ENCODE assay signal across 18 cellular contexts in the genomic region with DNA sequence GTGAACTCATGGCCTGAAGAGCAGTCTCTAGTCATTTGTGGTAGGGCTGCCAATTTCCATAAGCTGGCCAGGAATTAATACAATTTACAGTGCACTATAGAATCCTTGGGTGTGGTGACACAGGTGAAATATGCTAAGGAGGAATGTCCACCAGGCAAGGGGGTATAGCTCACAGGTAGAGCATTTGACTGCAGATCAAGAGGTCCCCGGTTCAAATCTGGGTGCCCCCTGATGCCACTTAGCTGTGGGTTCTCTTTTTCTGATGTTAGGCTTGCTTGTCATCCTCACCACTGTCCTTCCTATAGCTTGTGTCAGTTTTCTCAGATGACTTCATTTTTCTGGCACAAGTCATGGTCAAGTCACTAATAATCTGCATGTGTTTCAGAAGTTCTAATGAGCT.
DNase-seq lines count a peak whose midpoint lies in the region; ATAC-seq, FAIRE-seq and TF ChIP-seq lines count a peak whose summit lies in the region.
"Had no signal": no experiment of that assay in that cellular context is flagged by ENCODE, and none has a peak within 500 bp of the region (broad histone marks: within the 10 kb centered on the region; RNA-seq: fewer than 3 reads in every experiment).

No MANE protein-coding gene starts in this region.

- H3K4me1 ChIP-seq in HepG2 (ENCODE audit: insufficient read depth, low read length) (no peaks in the 10 kb centered on the region), right lobe of liver (no peaks in the 10 kb centered on the region), K562 (replicated peaks in 1 of 2; ENCODE audit: control insufficient read depth in 2 of 2, insufficient read depth in 2 of 2, low read length in 2 of 2) (no peaks in the 10 kb centered on the region)
- H3K4me1 ChIP-seq: Caco-2 had no signal

- CTCF ChIA-PET in HepG2 (lab: Yijun Ruan, JAX; ENCODE audit: low intra/inter-chr PET ratio, low total read pairs): interaction anchor here (4.1 kb wide), 1 partner anchor 77 kb away, joined by 43 read pairs; no protein-coding TSS in a partner anchor
- CTCF ChIA-PET in K562 (lab: Yijun Ruan, JAX; ENCODE audit: low intra/inter-chr PET ratio): interaction anchor here (1.1 kb wide), 1 partner anchor 78 kb away, joined by 4 read pairs; no protein-coding TSS in a partner anchor

- ATAC-seq in HepG2 (no peak), right lobe of liver (no peak), K562 (no peak), GM21515 (IDR thresholded peaks at IDR 0.05; ENCODE audit: unreplicated experiment) (no peak), HG02571 (IDR thresholded peaks at IDR 0.05; ENCODE audit: unreplicated experiment) (no peak)
- ATAC-seq: GM23338 had no signal

- WGBS in HepG2 (ENCODE audit: low lambda C conversion rate): no CpG with 5 or more reads among the region's 1 CpG
- no CpG with 5 or more reads among the region's 1 CpG for WGBS in right lobe of liver (ENCODE audit: insufficient coverage, low coverage, low lambda C conversion rate, missing lambda C conversion rate)
- 0% methylated on average over 1 of the region's 1 CpG for WGBS in K562 (ENCODE audit: insufficient coverage, low coverage, missing lambda C conversion rate)

- H3K27me3 ChIP-seq in HepG2 (ENCODE audit: control insufficient read depth in 1 of 2, insufficient read depth in 2 of 2, low read length in 2 of 2) (no peaks in the 10 kb centered on the region), right lobe of liver (no peaks in the 10 kb centered on the region), K562 (ENCODE audit: control insufficient read depth in 2 of 2, insufficient read depth in 2 of 2, low read length in 2 of 2) (peaks cover 0 to 10% of the 10 kb centered on the region in 2 experiments; a peak in 2 of 5 replicates)

- TF ChIP-seq RAD21 in HepG2 (CRISPR knock-in tag; IDR thresholded peaks at IDR 0.05) (no peak), K562 (CRISPR knock-in tag; conservative IDR thresholded peaks at IDR 0.05 in 1 of 2, IDR thresholded peaks at IDR 0.05 in 1 of 2) (no peak)

- H3K36me3 ChIP-seq in HepG2 (replicated peaks in 1 of 2; ENCODE audit: control insufficient read depth in 1 of 2, insufficient read depth in 2 of 2, low read length in 2 of 2): no peaks in the 10 kb centered on the region
- H3K36me3 ChIP-seq in right lobe of liver: no peaks in the 10 kb centered on the region
- H3K36me3 ChIP-seq in K562 (ENCODE audit: control insufficient read depth, insufficient read depth, low read length): no peaks in the 10 kb centered on the region

- H3K9ac ChIP-seq in HepG2 (ENCODE audit: insufficient read depth, low read depth, low read length) (no peak overlapping the region), K562 (ENCODE audit: insufficient read depth in 1 of 2, low read depth in 2 of 2, low read length in 2 of 2) (no peak overlapping the region)

- no peak for TF ChIP-seq CTCF in HepG2 (CRISPR knock-in tag; IDR thresholded peaks at IDR 0.05)
- no peak for TF ChIP-seq CTCF in right lobe of liver (IDR thresholded peaks at IDR 0.05)
- no peak for TF ChIP-seq CTCF in K562 (IDR thresholded peaks at IDR 0.05 in 2 of 3, conservative IDR thresholded peaks at IDR 0.05 in 1 of 3; ENCODE audit: insufficient read depth in 2 of 3, low read depth in 1 of 3, low read length in 3 of 3)

- H3K27ac ChIP-seq in HepG2 (ENCODE audit: extremely low read length, insufficient read depth, low read length) (no peak overlapping the region), right lobe of liver (no peak overlapping the region), K562 (ENCODE audit: extremely low read depth, low read depth, low read length) (no peak overlapping the region)

- H4K20me1 ChIP-seq in HepG2 (ENCODE audit: insufficient read depth, low read length) (no peaks in the 10 kb centered on the region), K562 (replicated peaks; ENCODE audit: control insufficient read depth, insufficient read depth, low read length) (no peaks in the 10 kb centered on the region)

- FAIRE-seq in HepG2 (lab: Jason Lieb, UNC) (no peak), K562 (lab: Jason Lieb, UNC) (no peak)
- FAIRE-seq: G401.6 had no signal

- TF ChIP-seq EP300 in HepG2 (IDR thresholded peaks at IDR 0.05; ENCODE audit: low read depth in 2 of 2, low read length in 2 of 2) (no peak), HepG2 (CRISPR knock-in tag; IDR thresholded peaks at IDR 0.05; ENCODE audit: borderline replicate concordance) (no peak), K562 (IDR thresholded peaks at IDR 0.05; ENCODE audit: low read length) (no peak)

- H3K79me2 ChIP-seq in HepG2 (ENCODE audit: insufficient read depth, low read length): no peaks in the 10 kb centered on the region
- no peaks in the 10 kb centered on the region for H3K79me2 ChIP-seq in K562 (ENCODE audit: control insufficient read depth, insufficient read depth, low read length)

- BruUV-seq in HepG2 (replicated peaks; lab: Mats Ljungman, UMichigan): no TSS peak
- no TSS peak for BruUV-seq in K562 (replicated peaks; lab: Mats Ljungman, UMichigan)

- H3K4me2 ChIP-seq in HepG2 (ENCODE audit: low read depth, low read length) (no peak overlapping the region), K562 (ENCODE audit: insufficient read depth, low read length) (no peak overlapping the region)
- H3K4me2 ChIP-seq: GM23338 had no signal

- no peaks in the 10 kb centered on the region for H3K9me1 ChIP-seq in K562 (ENCODE audit: control insufficient read depth, insufficient read depth, low read length)

- no peak overlapping the region for H3K4me3 ChIP-seq in HepG2 (replicated peaks in 1 of 3; ENCODE audit: insufficient read depth in 1 of 3, low read depth in 2 of 3, low read length in 3 of 3)
- no peak overlapping the region for H3K4me3 ChIP-seq in right lobe of liver
- H3K4me3 ChIP-seq in K562: no peak overlapping the region
- H3K4me3 ChIP-seq: GM23338 had no signal

- no peak for DNase-seq in HepG2 (ENCODE audit: low spot score)
- DNase-seq in right lobe of liver: no peak
- peak; percentile 15 for DNase-seq in KBM-7
- DNase-seq in K562 (ENCODE audit: extremely low read depth in 1 of 4, low spot score in 3 of 4): no peak
- no peak for DNase-seq in inferior parietal cortex (ENCODE audit: extremely low spot score)
- DNase-seq: Caco-2; CD4-positive, CD25-positive, alpha-beta regulatory T cell; DMS79 treated with DMSO at 0.1 percent for 48 hours; MV-4-11; NCI-H1417 treated with DMSO at 0.1 percent for 48 hours; NCI-H1930; NCI-H748 treated with DMSO at 0.1 percent for 48 hours; RPMI8226; SIG-M5 had no signal

- in situ Hi-C loops in HepG2 (cut with HindIII; ENCODE audit: extremely low pct_ligation_motif_present, low pct_unique_long_range_greater_than_20kb) (loop anchor here (5.0 kb wide), 1 partner anchor 88 kb away; no protein-coding TSS in a partner anchor), KBM-7 (cut with MboI; ENCODE audit: low pct_unique_long_range_greater_than_20kb, low sequenced_read_pairs) (no loop called here), K562 (cut with MboI) (loop anchor here (5.0 kb wide), 1 partner anchor 83 kb away; no protein-coding TSS in a partner anchor)

- no peak overlapping the region for H2AFZ ChIP-seq in HepG2 (ENCODE audit: low read length)
- no peak overlapping the region for H2AFZ ChIP-seq in K562 (ENCODE audit: low read depth, low read length)
- H2AFZ ChIP-seq: GM23338 had no signal

- intact Hi-C loops in HepG2 (cut with micrococcal nuclease; ENCODE audit: unreplicated experiment): loop anchor here (5.0 kb wide), 1 partner anchor 38 kb away; no protein-coding TSS in a partner anchor
- intact Hi-C loops in right lobe of liver (cut with DNase I): no loop called here
- intact Hi-C loops in K562 (cut with micrococcal nuclease): loop anchor here (5.0 kb wide), 1 partner anchor 38 kb away; no protein-coding TSS in a partner anchor

- H3K9me3 ChIP-seq in HepG2 (ENCODE audit: low read length) (no peaks in the 10 kb centered on the region), right lobe of liver (no peaks in the 10 kb centered on the region), K562 (replicated peaks; ENCODE audit: control insufficient read depth, insufficient read depth, low read depth, low read length) (no peaks in the 10 kb centered on the region)
- H3K9me3 ChIP-seq: Caco-2 had no signal

- POLR2A ChIA-PET in HepG2 (lab: Yijun Ruan, JAX): no interaction called here
- POLR2A ChIA-PET in K562 (lab: Yijun Ruan, JAX): interaction anchor here (0.7 kb wide), 3 partner anchors 12 to 60 kb away, joined by 3 to 4 read pairs (median 3); no protein-coding TSS in a partner anchor

- no peak for TF ChIP-seq POLR2A in HepG2 (IDR thresholded peaks at IDR 0.05; ENCODE audit: insufficient read depth in 1 of 2, low read depth in 2 of 2, low read length in 2 of 2)
- TF ChIP-seq POLR2A in right lobe of liver (IDR thresholded peaks at IDR 0.05): no peak
- no peak for TF ChIP-seq POLR2A in K562 (conservative IDR thresholded peaks at IDR 0.05)

TF ChIP-seq in HepG2, 621 proteins besides CTCF, POLR2A, EP300 and RAD21:
- TF ChIP-seq, protein P1, sequence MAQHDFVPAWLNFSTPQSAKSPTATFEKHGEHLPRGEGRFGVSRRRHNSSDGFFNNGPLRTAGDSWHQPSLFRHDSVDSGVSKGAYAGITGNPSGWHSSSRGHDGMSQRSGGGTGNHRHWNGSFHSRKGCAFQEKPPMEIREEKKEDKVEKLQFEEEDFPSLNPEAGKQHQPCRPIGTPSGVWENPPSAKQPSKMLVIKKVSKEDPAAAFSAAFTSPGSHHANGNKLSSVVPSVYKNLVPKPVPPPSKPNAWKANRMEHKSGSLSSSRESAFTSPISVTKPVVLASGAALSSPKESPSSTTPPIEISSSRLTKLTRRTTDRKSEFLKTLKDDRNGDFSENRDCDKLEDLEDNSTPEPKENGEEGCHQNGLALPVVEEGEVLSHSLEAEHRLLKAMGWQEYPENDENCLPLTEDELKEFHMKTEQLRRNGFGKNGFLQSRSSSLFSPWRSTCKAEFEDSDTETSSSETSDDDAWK (CRISPR knock-in tag; IDR thresholded peaks at IDR 0.05): no peak
- TF ChIP-seq ZNF24 (IDR thresholded peaks at IDR 0.05): peak; percentile 92

TF ChIP-seq in K562, 482 proteins besides CTCF, POLR2A, EP300 and RAD21:
- TF ChIP-seq TARDBP (IDR thresholded peaks at IDR 0.05): no peak
- no peak for TF ChIP-seq CCAR2 (IDR thresholded peaks at IDR 0.05; ENCODE audit: low read depth, low read length)
- peak; percentile 37 for TF ChIP-seq KDM5B (IDR thresholded peaks at IDR 0.05; ENCODE audit: insufficient replicate concordance, low read depth, low read length)
- no peak for TF ChIP-seq ZFP36 (IDR thresholded peaks at IDR 0.05; ENCODE audit: low read depth, low read length, partially characterized antibody)
- peak; percentile 97 for TF ChIP-seq POLR2H (tag; IDR thresholded peaks at IDR 0.05; ENCODE audit: low read depth)
- peak; percentile 91 for TF ChIP-seq TBP (optimal IDR thresholded peaks at IDR 0.05; ENCODE audit: low read depth, low read length)
- peak; percentile 31 for TF ChIP-seq BDP1 (IDR thresholded peaks at IDR 0.05; ENCODE audit: insufficient read depth, insufficient read length)
- peak; percentile 81 for TF ChIP-seq POLR3A (IDR thresholded peaks at IDR 0.05; ENCODE audit: borderline replicate concordance, extremely low read depth, insufficient read depth, insufficient read length)
TF ChIP-seq in K562: peak in this region for 5.

Comparison
In these comparisons a context has a peak if more than half of its experiments do, and no peak if none do; other contexts are left out.
1. intact Hi-C loops: an anchor here in HepG2 (5.0 kb wide) and K562 (5.0 kb wide); none called in right lobe of liver.